In genomic region chr20:11553603-11554002, GRCh38 we compare ENCODE assay signal across 10 cellular contexts.
A peak's percentile ranks its signal among the peaks of the same experiment; 100 is the strongest.
DNase-seq lines count a peak whose midpoint lies in the region; ATAC-seq, FAIRE-seq and TF ChIP-seq lines count a peak whose summit lies in the region.
"Had no signal": no experiment of that assay in that cellular context is flagged by ENCODE, and none has a peak within 500 bp of the region (broad histone marks: within the 10 kb centered on the region; RNA-seq: fewer than 3 reads in every experiment).

No MANE protein-coding gene starts in this region.

- CTCF ChIA-PET in HEK293 (lab: Yijun Ruan, JAX) (interaction anchor here (0.6 to 1.8 kb wide), 6 partner anchors 8 to 1026 kb away, joined by 3 to 6 read pairs (median 4); no protein-coding TSS in a partner anchor), SK-N-SH (lab: Yijun Ruan, JAX) (interaction anchor here (0.6 to 2.0 kb wide), 3 partner anchors 10 to 1566 kb away, joined by 3 to 6 read pairs (median 3); no protein-coding TSS in a partner anchor)

- H3K9me3 ChIP-seq in HEK293 (ENCODE audit: control insufficient read depth, insufficient read depth, low read depth, low read length) = no peaks in the 10 kb centered on the region
- H3K9me3 ChIP-seq in SK-N-SH = no peaks in the 10 kb centered on the region
- no peaks in the 10 kb centered on the region for H3K9me3 ChIP-seq in kidney (ENCODE audit: control insufficient read depth in 1 of 2, low read length in 2 of 2)

- no peak for FAIRE-seq in kidney (lab: Jason Lieb, UNC)

- TF ChIP-seq CTCF in HEK293 (tag by site-specific recombination; IDR thresholded peaks at IDR 0.05) = no peak
- TF ChIP-seq CTCF in SK-N-SH (IDR thresholded peaks at IDR 0.05) = peak; percentile 54
- TF ChIP-seq CTCF in kidney (IDR thresholded peaks at IDR 0.05; ENCODE audit: borderline replicate concordance, extremely low read depth, insufficient read depth) = no peak

- TF ChIP-seq RAD21 in SK-N-SH (IDR thresholded peaks at IDR 0.05; ENCODE audit: low read length) = peak; percentile 53

- no peak overlapping the region for H3K9ac ChIP-seq in SK-N-SH
- no peak overlapping the region for H3K9ac ChIP-seq in kidney (ENCODE audit: low read length in 2 of 2)

- H3K36me3 ChIP-seq in HEK293 (ENCODE audit: control insufficient read depth in 2 of 2, insufficient read depth in 1 of 2, low read length in 2 of 2) (no peaks in the 10 kb centered on the region), SK-N-SH (replicated peaks in 1 of 2; ENCODE audit: control insufficient read depth in 1 of 2, insufficient read depth in 2 of 2, low read length in 1 of 2) (no peaks in the 10 kb centered on the region), kidney (ENCODE audit: control insufficient read depth in 1 of 2, insufficient read depth in 2 of 2, low read length in 2 of 2) (no peaks in the 10 kb centered on the region)

- TF ChIP-seq EP300 in SK-N-SH (IDR thresholded peaks at IDR 0.05; ENCODE audit: borderline replicate concordance in 1 of 2, low read depth in 1 of 2, low read length in 1 of 2) = no peak

- WGBS in SK-N-SH (ENCODE audit: low lambda C conversion rate) = 72% methylated on average over 4 of the region's 4 CpGs

- H3K27ac ChIP-seq in HEK293 (ENCODE audit: extremely low read depth, low read depth, low read length) = no peak overlapping the region
- H3K27ac ChIP-seq in SK-N-SH (ENCODE audit: low read depth in 2 of 2, low read length in 1 of 2) = no peak overlapping the region
- H3K27ac ChIP-seq in kidney (ENCODE audit: low read depth in 2 of 2, low read length in 2 of 2) = no peak overlapping the region

- H3K79me2 ChIP-seq in SK-N-SH (ENCODE audit: insufficient read depth) = no peaks in the 10 kb centered on the region

- H3K27me3 ChIP-seq in SK-N-SH (ENCODE audit: insufficient read depth) = no peaks in the 10 kb centered on the region

- no peak overlapping the region for H3K4me3 ChIP-seq in HEK293 (ENCODE audit: low read depth, low read length)
- H3K4me3 ChIP-seq in SK-N-SH (ENCODE audit: low read depth in 2 of 2, low read length in 1 of 2) = no peak overlapping the region
- no peak overlapping the region for H3K4me3 ChIP-seq in kidney (ENCODE audit: low read length in 2 of 2)

- peak; percentile 35 for DNase-seq in AG08395 (ENCODE audit: low spot score)
- DNase-seq in SK-N-SH = no peak
- DNase-seq in glomerular visceral epithelial cell (ENCODE audit: extremely low spot score) = peak; percentile 8
- DNase-seq in kidney = no peak
- no peak for DNase-seq in SK-N-DZ (ENCODE audit: low spot score)
- no peak for DNase-seq in GM19238 (ENCODE audit: insufficient read length, low spot score)
- DNase-seq: activated naive CD8-positive, alpha-beta T cell treated with anti-CD3 and anti-CD28 coated beads, Interleukin-2, amount 10 ng/mL, durations not matched to agents 7 days and 5 days had no signal

- no peaks in the 10 kb centered on the region for H4K20me1 ChIP-seq in SK-N-SH (ENCODE audit: insufficient read depth)

- no peak for ATAC-seq in GM21423 (IDR thresholded peaks at IDR 0.05; ENCODE audit: unreplicated experiment)
- ATAC-seq: Right ventricle myocardium inferior had no signal

- H3K4me1 ChIP-seq in HEK293 (ENCODE audit: control insufficient read depth, insufficient read depth, low read length) (no peaks in the 10 kb centered on the region), SK-N-SH (ENCODE audit: control insufficient read depth in 1 of 2, insufficient read depth in 2 of 2, low read depth in 1 of 2, low read length in 1 of 2) (no peaks in the 10 kb centered on the region), kidney (ENCODE audit: control insufficient read depth in 1 of 2, insufficient read depth in 1 of 2, low read depth in 1 of 2, low read length in 2 of 2) (peaks cover 0 to 2% of the 10 kb centered on the region in 2 donors)

- intact Hi-C loops in kidney (cut with DNase I) = no loop called here

- no peak overlapping the region for H2AFZ ChIP-seq in SK-N-SH (ENCODE audit: low read depth)

- no peaks in the 10 kb centered on the region for H3F3A ChIP-seq in SK-N-SH (replicated peaks; ENCODE audit: insufficient read depth)

- H3K4me2 ChIP-seq in SK-N-SH = no peak overlapping the region

- POLR2A ChIA-PET in HEK293 (lab: Yijun Ruan, JAX) (no interaction called here), SK-N-SH (lab: Yijun Ruan, JAX) (no interaction called here)

- no peaks in the 10 kb centered on the region for H3K9me2 ChIP-seq in SK-N-SH

TF ChIP-seq in HEK293, 187 proteins besides CTCF, POLR2A, EP300 and RAD21:
- no peak for TF ChIP-seq ZNF26 (tag by site-specific recombination; IDR thresholded peaks at IDR 0.05)
- TF ChIP-seq INSM2 (tag by site-specific recombination; IDR thresholded peaks at IDR 0.05) = no peak
- peak; percentile 36; the same call in 1 of the 2 replicates for TF ChIP-seq ZNF654 (tag by site-specific recombination; IDR thresholded peaks at IDR 0.05; ENCODE audit: low read depth)

TF ChIP-seq in SK-N-SH, 30 proteins besides CTCF, POLR2A, EP300 and RAD21:
- TF ChIP-seq SMC3 (IDR thresholded peaks at IDR 0.05; ENCODE audit: low read depth, low read length) = peak; percentile 29; the same call in 1 of the 2 replicates
- no peak for TF ChIP-seq CHD2 (IDR thresholded peaks at IDR 0.05; ENCODE audit: low read length, partially characterized antibody)
- 0 out of 2 replicates have a peak, but pooled peaks have one; percentile 2 for TF ChIP-seq NRF1 (IDR thresholded peaks at IDR 0.05; ENCODE audit: low read depth, low read length)
TF ChIP-seq in SK-N-SH: peak in this region for 2.

Comparison
In these comparisons a context has a peak if more than half of its experiments do, and no peak if none do; other contexts are left out.
1. DNase-seq: peak in AG08395 (single experiment) and glomerular visceral epithelial cell (single experiment); none in SK-N-SH (single experiment), kidney (single experiment), SK-N-DZ (single experiment) and GM19238 (single experiment).